ENCODE assay signal across 1 cellular context in genomic region chr2:54657664-54658083, GRCh38.
TF ChIP-seq lines count a peak whose summit lies in the region.

No MANE protein-coding gene starts in this region.

TF ChIP-seq in GM23338, 12 proteins besides CTCF, POLR2A, EP300 and RAD21 (continued from another document):
- TF ChIP-seq REST (IDR thresholded peaks at IDR 0.05; ENCODE audit: unreplicated experiment) (no peak), POLR2AphosphoS5 (IDR thresholded peaks at IDR 0.05; ENCODE audit: low read depth) (no peak), STAT1 (IDR thresholded peaks at IDR 0.05; ENCODE audit: unreplicated experiment) (no peak)
